ENCODE assay signal across 8 cellular contexts in genomic region chr22:41543854-41544670, GRCh38. TPM values are rescaled to one million over a fixed set of nuclear protein-coding genes. Genes with fewer than 3 reads are reported as not detected.
DNase-seq lines count a peak whose midpoint lies in the region; ATAC-seq, FAIRE-seq and TF ChIP-seq lines count a peak whose summit lies in the region.

Gene POLR3H, minus strand, starts transcription at chr22:41544470. Its CDS starts 369 bp downstream, at chr22:41544101.

- H4K5ac ChIP-seq in H1 (ENCODE audit: insufficient read length, low read depth, low read length), result peak within 1 kb of the TSS; percentile 58

- H3K4me1 ChIP-seq in Caco-2, result peaks cover 18% of the 10 kb centered on the region
- H3K4me1 ChIP-seq in H1 (replicated peaks in 1 of 4; ENCODE audit: control insufficient read depth in 3 of 4, insufficient read depth in 4 of 4, low read length in 3 of 4), result peaks cover 0 to 5% (median under 1%) of the 10 kb centered on the region in 4 experiments; a peak in 3 of 7 replicates
- H3K4me1 ChIP-seq in mesenchymal stem cell (ENCODE audit: control insufficient read depth, insufficient read depth, low read depth, low read length), result peaks cover 12% of the 10 kb centered on the region

- TF ChIP-seq POLR2A in H1 (IDR thresholded peaks at IDR 0.05; ENCODE audit: control extremely low read depth in 1 of 2, low read depth in 2 of 2, low read length in 2 of 2), result peak in 1 of 2 experiments; percentile 58; a peak in 2 of 3 replicates

- H3K27me3 Mint-ChIP-seq in Caco-2 (ENCODE audit: insufficient read depth, unreplicated experiment), result no peaks in the 10 kb centered on the region

- H4K91ac ChIP-seq in H1 (replicated peaks; ENCODE audit: insufficient read length, low read length) (peak within 1 kb of the TSS; percentile 32), mesenchymal stem cell (ENCODE audit: low read length) (peak within 1 kb of the TSS; percentile 64)

- intact Hi-C loops in Caco-2 (cut with micrococcal nuclease; ENCODE audit: unreplicated experiment), result loop anchor here (2.0 kb wide), 1 partner anchor 47 kb away; no protein-coding TSS in a partner anchor

- H3K36me3 Mint-ChIP-seq in Caco-2 (ENCODE audit: insufficient read depth, unreplicated experiment), result peaks cover 19% of the 10 kb centered on the region

- H3K9me3 ChIP-seq in Caco-2, result no peaks in the 10 kb centered on the region
- H3K9me3 ChIP-seq in H1 (ENCODE audit: insufficient read depth in 2 of 2, low read depth in 1 of 2, low read length in 1 of 2), result no peaks in the 10 kb centered on the region
- H3K9me3 ChIP-seq in mesenchymal stem cell (ENCODE audit: control insufficient read depth, low read length), result no peaks in the 10 kb centered on the region

- no peak for TF ChIP-seq EP300 in H1 (IDR thresholded peaks at IDR 0.05; ENCODE audit: borderline replicate concordance in 1 of 2, low read depth in 2 of 2, low read length in 2 of 2)

- CTCF ChIA-PET in Caco-2 (lab: Charles Lee) (interaction anchor here (0.6 to 1.2 kb wide), 7 partner anchors 8 to 184 kb away, joined by 3 to 16 read pairs (median 4); partner anchors contain the start of genes ACO2, PHF5A and PMM1), H1 (lab: Charles Lee; ENCODE audit: partially characterized antibody) (interaction anchor here (0.7 to 2.2 kb wide), 14 partner anchors 10 to 284 kb away, joined by 3 to 13 read pairs (median 4); no protein-coding TSS in a partner anchor)

- peak; percentile 84 for ATAC-seq in GM21360 (IDR thresholded peaks at IDR 0.05; ENCODE audit: unreplicated experiment)

- H2BK5ac ChIP-seq in H1 (ENCODE audit: low read depth, low read length), result peak within 1 kb of the TSS; percentile 66; the same call in 1 of the 2 replicates
- H2BK5ac ChIP-seq in mesenchymal stem cell (ENCODE audit: low read depth, low read length, poor library complexity, severe bottlenecking), result no peak within 1 kb of the TSS

- H4K20me1 ChIP-seq in H1 (replicated peaks in 1 of 2; ENCODE audit: control insufficient read depth in 1 of 2, insufficient read depth in 2 of 2, low read length in 2 of 2), result peaks cover 0 to 16% of the 10 kb centered on the region in 2 experiments

- H3K4me2 ChIP-seq in H1 (ENCODE audit: insufficient read depth in 1 of 2, low read depth in 2 of 2, low read length in 2 of 2) (peak within 1 kb of the TSS; percentile 7 to 84), mesenchymal stem cell (ENCODE audit: low read length, poor library complexity, severe bottlenecking) (peak within 1 kb of the TSS; percentile 89)

- H3K18ac ChIP-seq in H1 (ENCODE audit: extremely low read depth, low read length), result peak within 1 kb of the TSS; percentile 87
- H3K18ac ChIP-seq in mesenchymal stem cell (ENCODE audit: low read depth in 1 of 2, low read length in 2 of 2), result peak within 1 kb of the TSS; percentile 91 to 97

- 0 out of 2 replicates have a peak within 1 kb of the TSS, but pooled peaks have one; percentile 50 for H2BK12ac ChIP-seq in H1 (ENCODE audit: low read depth, low read length)
- H2BK12ac ChIP-seq in mesenchymal stem cell (ENCODE audit: low read length in 2 of 2), result peak within 1 kb of the TSS in 1 of 2 experiments; percentile 71

- peak within 1 kb of the TSS; percentile 97 for H3K4me3 Mint-ChIP-seq in Caco-2 (ENCODE audit: unreplicated experiment)

- peak within 1 kb of the TSS; percentile 2 to 71 (median 64); a peak in 6 of 7 replicates for H3K9ac ChIP-seq in H1 (replicated peaks in 1 of 4; ENCODE audit: extremely low read depth in 1 of 4, low read depth in 3 of 4, low read length in 3 of 4)
- H3K9ac ChIP-seq in mesenchymal stem cell (ENCODE audit: low read length), result peak within 1 kb of the TSS; percentile 96

- H2AK5ac ChIP-seq in H1 (ENCODE audit: low read depth, low read length) (no peak within 1 kb of the TSS), mesenchymal stem cell (ENCODE audit: low read length, severe bottlenecking) (peak within 1 kb of the TSS; percentile 44)

- peak within 1 kb of the TSS; percentile 14 for H3K56ac ChIP-seq in H1 (replicated peaks; ENCODE audit: insufficient read length, low read depth, low read length)

- peak within 1 kb of the TSS; percentile 79 for H3K27ac Mint-ChIP-seq in Caco-2 (ENCODE audit: unreplicated experiment)

- POLR2A ChIA-PET in Caco-2 (lab: Charles Lee), result interaction anchor here (0.5 to 1.1 kb wide), 5 partner anchors 46 to 688 kb away, joined by 3 to 7 read pairs (median 5); partner anchors contain the start of genes DESI1, PHF5A, PMM1 and ST13
- POLR2A ChIA-PET in H1 (lab: Charles Lee; ENCODE audit: partially characterized antibody), result interaction anchor here (0.6 to 2.0 kb wide), 18 partner anchors 8 to 349 kb away, joined by 3 to 15 read pairs (median 4); partner anchors contain the start of genes ACO2, DESI1, PHF5A and PMM1

- H2BK120ac ChIP-seq in H1 (replicated peaks; ENCODE audit: low read depth, low read length) (no peak within 1 kb of the TSS), mesenchymal stem cell (ENCODE audit: low read depth, low read length) (peak within 1 kb of the TSS; percentile 54)

- H3K23ac ChIP-seq in H1 (ENCODE audit: insufficient read length) (no peak within 1 kb of the TSS), mesenchymal stem cell (ENCODE audit: low read length in 2 of 2) (peak within 1 kb of the TSS in 1 of 2 experiments; percentile 19)

- H3K27me3 ChIP-seq in Caco-2 (replicated peaks; ENCODE audit: control insufficient read depth, insufficient read depth, low read length) (no peaks in the 10 kb centered on the region), H1 (replicated peaks in 1 of 4; ENCODE audit: control insufficient read depth in 3 of 4, extremely low read depth in 1 of 4, insufficient read depth in 3 of 4, low read length in 3 of 4) (0 out of 7 replicates have a peak, but pooled peaks cover 0 to 2% (median 0%) of the 10 kb centered on the region in 4 experiments), mesenchymal stem cell (ENCODE audit: control insufficient read depth in 1 of 2, insufficient read depth in 1 of 2, low read length in 2 of 2) (no peaks in the 10 kb centered on the region)

- H3K4ac ChIP-seq in H1 (replicated peaks; ENCODE audit: insufficient read length, low read depth, low read length), result peak within 1 kb of the TSS; percentile 54
- peak within 1 kb of the TSS; percentile 64 to 87 for H3K4ac ChIP-seq in mesenchymal stem cell (ENCODE audit: low read depth in 1 of 2, low read length in 2 of 2)

- peak within 1 kb of the TSS; percentile 98 for H3K4me3 ChIP-seq in Caco-2 (ENCODE audit: low read depth, low read length)
- H3K4me3 ChIP-seq in H1 (ENCODE audit: extremely low read depth in 1 of 4, insufficient read depth in 2 of 4, low read depth in 3 of 4, low read length in 4 of 4), result peak within 1 kb of the TSS; percentile 51 to 90 (median 82)
- H3K4me3 ChIP-seq in mesenchymal stem cell (ENCODE audit: insufficient read depth in 1 of 2, low read depth in 1 of 2, low read length in 2 of 2), result peak within 1 kb of the TSS; percentile 82 to 92

- TF ChIP-seq RAD21 in H1 (IDR thresholded peaks at IDR 0.05 in 1 of 2, conservative IDR thresholded peaks at IDR 0.05 in 1 of 2; ENCODE audit: low read depth in 2 of 2, low read length in 2 of 2), result peak in 1 of 2 experiments; percentile 29; a peak in 2 of 4 replicates

- H2AFZ ChIP-seq in H1 (ENCODE audit: low read length) (0 out of 2 replicates have a peak within 1 kb of the TSS, but pooled peaks have one; percentile 24), mesenchymal stem cell (ENCODE audit: low read depth, low read length) (peak within 1 kb of the TSS; percentile 99)

- peak within 1 kb of the TSS; percentile 61; the same call in 1 of the 2 replicates for H2BK15ac ChIP-seq in H1 (ENCODE audit: low read length)
- H2BK15ac ChIP-seq in mesenchymal stem cell (ENCODE audit: low read depth, poor library complexity, severe bottlenecking), result peak within 1 kb of the TSS; percentile 60

- peaks cover 28% of the 10 kb centered on the region for H3K4me1 Mint-ChIP-seq in Caco-2 (ENCODE audit: low read depth, unreplicated experiment)

- 3% methylated on average over 71 of the region's 80 CpGs; no CpG with 5 or more reads in 1 of the 2 experiments for WGBS in H1 (ENCODE audit: extremely low coverage in 1 of 2, insufficient coverage in 1 of 2, insufficient read length in 1 of 2, insufficient replicate concordance in 2 of 2, low coverage in 1 of 2, low lambda C conversion rate in 2 of 2, missing lambda C conversion rate in 1 of 2), 2 experiments
- under 1% methylated on average over 79 of the region's 80 CpGs for WGBS in mesenchymal stem cell

- DNase-seq in Caco-2, result peak; percentile 98
- DNase-seq in HTR-8/SVneo (ENCODE audit: insufficient read length, low spot score), result peak; percentile 94
- peak; percentile 96 for DNase-seq in NOMO-1 treated with DMSO at 0.1 percent for 48 hours (lab: John Stamatoyannopoulos, UW; ENCODE audit: unreplicated experiment)
- DNase-seq in activated CD8-positive, alpha-beta memory T cell treated with anti-CD3 and anti-CD28 coated beads for 4 hours (ENCODE audit: low read depth in 2 of 2), result peak; percentile 93 to 94
- DNase-seq in H1 (ENCODE audit: low read depth in 1 of 2, low spot score in 2 of 2), result peak; percentile 91 to 98
- DNase-seq in mesenchymal stem cell, result peak; percentile 81
- DNase-seq in stimulated activated CD8-positive, alpha-beta memory T cell treated with anti-CD3 and anti-CD28 coated beads, Interleukin-12 subunit alpha, Interleukin-12 subunit beta, amount 100 ng/mL, for 4 hours (ENCODE audit: low read depth), result peak; percentile 95

- peak in 1 of 2 experiments; percentile 79 for TF ChIP-seq CTCF in Caco-2 (IDR thresholded peaks at IDR 0.05; ENCODE audit: insufficient read depth in 1 of 2, low read depth in 1 of 2, low read length in 1 of 2, severe bottlenecking in 1 of 2, unreplicated experiment in 1 of 2)
- TF ChIP-seq CTCF in H1 (IDR thresholded peaks at IDR 0.05; ENCODE audit: control extremely low read depth in 1 of 3, insufficient read depth in 1 of 3, low read depth in 1 of 3, low read length in 3 of 3), result peak; percentile 34 to 61 (median 45); a peak in 3 of 4 replicates

- 0 out of 2 replicates have a peak, but pooled peaks cover 2% of the 10 kb centered on the region for H3K23me2 ChIP-seq in H1 (ENCODE audit: low read depth, low read length)

- BruUV-seq in Caco-2 (replicated peaks; lab: Mats Ljungman, UMichigan), result TSS peak; percentile 46

- H3K9me3 Mint-ChIP-seq in Caco-2 (ENCODE audit: unreplicated experiment), result no peaks in the 10 kb centered on the region

- FAIRE-seq in HTR-8/SVneo (lab: Jason Lieb, UNC) (peak; percentile 80), H1 (lab: Jason Lieb, UNC) (peak; percentile 69)

- H3K79me1 ChIP-seq in H1 (ENCODE audit: low read depth, low read length) (peaks cover 12% of the 10 kb centered on the region), mesenchymal stem cell (replicated peaks; ENCODE audit: low read length, poor library complexity, severe bottlenecking) (peaks cover 2% of the 10 kb centered on the region)

- no peak within 1 kb of the TSS for H2BK20ac ChIP-seq in H1 (ENCODE audit: low read length)

- peak within 1 kb of the TSS; percentile 81 for H4K8ac ChIP-seq in H1 (ENCODE audit: extremely low read depth, insufficient read depth, low read length)
- H4K8ac ChIP-seq in mesenchymal stem cell (ENCODE audit: low read length), result peak within 1 kb of the TSS; percentile 61

- no peak within 1 kb of the TSS for H3K14ac ChIP-seq in H1 (ENCODE audit: insufficient read length)
- H3K14ac ChIP-seq in mesenchymal stem cell (ENCODE audit: low read length in 2 of 2), result peak within 1 kb of the TSS in 1 of 2 experiments; percentile 97

- H3K36me3 ChIP-seq in Caco-2 (ENCODE audit: control insufficient read depth, insufficient read depth, low read length) (no peaks in the 10 kb centered on the region; the same call in 1 of the 2 replicates), H1 (ENCODE audit: control insufficient read depth in 2 of 4, insufficient read depth in 4 of 4, low read length in 3 of 4) (peaks cover 0 to 8% (median 3%) of the 10 kb centered on the region in 4 experiments; a peak in 2 of 8 replicates), mesenchymal stem cell (ENCODE audit: control insufficient read depth in 1 of 2, insufficient read depth in 2 of 2, low read depth in 1 of 2, low read length in 2 of 2) (peaks cover 4 to 18% of the 10 kb centered on the region in 2 experiments)

- H3K27ac ChIP-seq in H1 (ENCODE audit: low read depth, low read length) (peak within 1 kb of the TSS; percentile 65; the same call in 1 of the 2 replicates), mesenchymal stem cell (ENCODE audit: low read length, poor library complexity, severe bottlenecking) (peak within 1 kb of the TSS; percentile 87)

- H3K79me2 ChIP-seq in H1 (ENCODE audit: control insufficient read depth in 1 of 2, insufficient read depth in 2 of 2, low read length in 2 of 2), result peaks cover 0 to 43% of the 10 kb centered on the region in 2 experiments; a peak in 3 of 4 replicates

RNA-seq across cellular contexts. Expression of gene POLR3H, which starts in this region (rescaled TPM):
- 42.2 and 45.4 TPM in 2 replicates for total RNA-seq in Caco-2 (2022)
- 34.5 and 39.2 TPM in 2 replicates for total RNA-seq in H1 (2021; fragmentation: NEBNext Ultra II Directional; extraction: Animal tissue kit (Norgen Biotek cat#: 25700))
- 29.7 and 34.0 TPM in 2 replicates for polyA plus RNA-seq in H1 (2011; rRNA removed)
- 31.1 TPM for polyA plus RNA-seq in H1 (2011; cell fraction: cytosol; rRNA removed)
- 26.9 TPM for polyA plus RNA-seq in H1 (2011; cell fraction: nucleus; rRNA removed)
- 25.7 to 32.5 TPM (median 29.8 TPM) in 4 replicates for polyA plus RNA-seq in H1 (2012, experiment 1 of 2)
- 20.3 TPM for polyA plus RNA-seq in H1 (2012, experiment 2 of 2)
- 15.7 TPM for polyA plus RNA-seq in H1 (2013, experiment 1 of 2)
- polyA plus RNA-seq in H1 (2013, experiment 2 of 2), result 16.1 TPM
- 36.6 and 42.9 TPM in 2 replicates for polyA minus RNA-seq in H1 (2011; rRNA and poly(A)+ RNA removed)
- 14.5 TPM for polyA minus RNA-seq in H1 (2011; cell fraction: cytosol; rRNA and poly(A)+ RNA removed)
- 24.5 TPM for polyA minus RNA-seq in H1 (2011; cell fraction: nucleus; rRNA and poly(A)+ RNA removed)
- 26.7 TPM for polyA plus RNA-seq in mesenchymal stem cell (2013, experiment 1 of 2)
- polyA plus RNA-seq in mesenchymal stem cell (2013, experiment 2 of 2), result 27.9 TPM

Comparison
In these comparisons a context has a peak if more than half of its experiments do, and no peak if none do; other contexts are left out.
1. Peak in every context shown above with its lines: DNase-seq, ATAC-seq, H3K4me3 ChIP-seq and H3K27ac ChIP-seq.